16 cellular contexts compared by ENCODE assay signal in genomic region chrX:12789976-12790375, GRCh38. TPM values are rescaled to one million over a fixed set of nuclear protein-coding genes. Genes with fewer than 3 reads are reported as not detected.
DNase-seq lines count a peak whose midpoint lies in the region; ATAC-seq and TF ChIP-seq lines count a peak whose summit lies in the region.
"Had no signal": no experiment of that assay in that cellular context is flagged by ENCODE, and none has a peak within 500 bp of the region (broad histone marks: within the 10 kb centered on the region; RNA-seq: fewer than 3 reads in every experiment).

No MANE protein-coding gene starts in this region.

- no peak overlapping the region for H3K27ac ChIP-seq in CD4-positive, alpha-beta T cell (ENCODE audit: low read depth, low read length)
- H3K27ac ChIP-seq in DND-41 (ENCODE audit: low read length), result no peak overlapping the region
- no peak overlapping the region for H3K27ac ChIP-seq in esophagus muscularis mucosa (replicated peaks in 1 of 4)
- H3K27ac ChIP-seq: ovary had no signal

- no peaks in the 10 kb centered on the region for H3K9me3 ChIP-seq in CD4-positive, alpha-beta T cell (ENCODE audit: control insufficient read depth, low read length)
- no peaks in the 10 kb centered on the region for H3K9me3 ChIP-seq in DND-41 (ENCODE audit: insufficient read depth, low read length, severe bottlenecking)
- H3K9me3 ChIP-seq in esophagus muscularis mucosa, result peaks cover 0 to 11% (median 0%) of the 10 kb centered on the region in 4 donors
- H3K9me3 ChIP-seq: ovary had no signal

- TF ChIP-seq POLR2A in esophagus muscularis mucosa (IDR thresholded peaks at IDR 0.05; ENCODE audit: low read depth), result no peak

- intact Hi-C loops in CD4-positive, alpha-beta T cell (cut with DNase I, micrococcal nuclease), result loop anchor here in 1 of 2 experiments (5.0 kb wide), 2 partner anchors 862 to 902 kb away; partner anchors contain the start of gene TCEANC
- intact Hi-C loops in activated T-helper 2 cell treated with anti-CD3 and anti-CD28 coated beads, Interferon-gamma antibody, Interleukin-2, Interleukin-4, amounts not matched to agents 10 μg/mL and 5 μg/mL and 100 μg/mL, durations not matched to agents 14 hours and 24 hours and 36 hours (cut with micrococcal nuclease), result no loop called here
- intact Hi-C loops in esophagus muscularis mucosa (cut with DNase I), result no loop called here

- peak overlapping the region; percentile 33; the same call in 1 of the 2 replicates for H2AFZ ChIP-seq in DND-41 (ENCODE audit: low read depth, low read length)

- CTCF ChIA-PET in CD4-positive, alpha-beta T cell (lab: Charles Lee), result interaction anchor here (0.7 kb wide), 1 partner anchor 18 kb away, joined by 3 read pairs; no protein-coding TSS in a partner anchor

- peaks cover 38% of the 10 kb centered on the region for H3K79me2 ChIP-seq in DND-41 (ENCODE audit: insufficient read depth, low read length)

- POLR2A ChIA-PET in CD4-positive, alpha-beta T cell (lab: Charles Lee), result interaction anchor here (2.4 kb wide), 1 partner anchor 18 kb away, joined by 16 read pairs; no protein-coding TSS in a partner anchor
- POLR2A ChIA-PET in naive thymus-derived CD8-positive, alpha-beta T cell (lab: Charles Lee), result no interaction called here

- H3K36me3 Mint-ChIP-seq in CD4-positive, alpha-beta T cell (ENCODE audit: low read depth), result peaks cover 7% of the 10 kb centered on the region
- peaks cover 25% of the 10 kb centered on the region for H3K36me3 Mint-ChIP-seq in activated T-helper 2 cell treated with anti-CD3 and anti-CD28 coated beads, Interferon-gamma antibody, Interleukin-2, Interleukin-4, amounts not matched to agents 10 μg/mL and 5 μg/mL and 100 μg/mL, durations not matched to agents 14 hours and 24 hours and 36 hours (ENCODE audit: low read depth)
- H3K36me3 Mint-ChIP-seq in naive thymus-derived CD8-positive, alpha-beta T cell, result peaks cover 0 to under 1% (median 0%) of the 10 kb centered on the region in 3 donors

- peaks cover 34% of the 10 kb centered on the region for H3K4me1 ChIP-seq in DND-41 (ENCODE audit: insufficient read depth, low read length)
- H3K4me1 ChIP-seq in esophagus muscularis mucosa, result peaks cover 0 to 9% (median 6%) of the 10 kb centered on the region in 4 donors

- H3K4me3 ChIP-seq in DND-41 (ENCODE audit: low read depth in 1 of 2, low read length in 2 of 2) (no peak overlapping the region), esophagus muscularis mucosa (no peak overlapping the region)

- ATAC-seq in CD4-positive, alpha-beta T cell (ENCODE audit: poor library complexity), result no peak
- no peak for ATAC-seq in DND-41 (ENCODE audit: insufficient read depth, low read depth)
- ATAC-seq in naive thymus-derived CD8-positive, alpha-beta T cell, result no peak
- ATAC-seq in HG03280 (IDR thresholded peaks at IDR 0.05; ENCODE audit: unreplicated experiment), result no peak
- ATAC-seq: activated CD8-positive, alpha-beta memory T cell treated with anti-CD3 and anti-CD28 coated beads, Interleukin-2, amount 10 ng/mL, durations not matched to agents 7 days and 5 days had no signal

- H3K36me3 ChIP-seq in DND-41 (ENCODE audit: insufficient read depth, low read length) (no peaks in the 10 kb centered on the region; the same call in 1 of the 2 replicates), esophagus muscularis mucosa (no peaks in the 10 kb centered on the region)
- H3K36me3 ChIP-seq: ovary, spleen had no signal

- H3K9me3 Mint-ChIP-seq in CD4-positive, alpha-beta T cell, result no peaks in the 10 kb centered on the region
- H3K9me3 Mint-ChIP-seq in activated T-helper 2 cell treated with anti-CD3 and anti-CD28 coated beads, Interferon-gamma antibody, Interleukin-2, Interleukin-4, amounts not matched to agents 10 μg/mL and 5 μg/mL and 100 μg/mL, durations not matched to agents 14 hours and 24 hours and 36 hours, result peaks cover 3% of the 10 kb centered on the region
- H3K9me3 Mint-ChIP-seq in naive thymus-derived CD8-positive, alpha-beta T cell, result peaks cover 0 to 7% (median 0%) of the 10 kb centered on the region in 9 donors

- 62% methylated on average over 4 of the region's 4 CpGs for WGBS in esophagus muscularis mucosa

- no peak overlapping the region for H3K9ac ChIP-seq in DND-41 (ENCODE audit: low read depth, low read length)

- no peak for TF ChIP-seq EP300 in esophagus muscularis mucosa (IDR thresholded peaks at IDR 0.05)

- peak overlapping the region; percentile 89 for H3K4me3 Mint-ChIP-seq in CD4-positive, alpha-beta T cell
- H3K4me3 Mint-ChIP-seq in activated T-helper 2 cell treated with anti-CD3 and anti-CD28 coated beads, Interferon-gamma antibody, Interleukin-2, Interleukin-4, amounts not matched to agents 10 μg/mL and 5 μg/mL and 100 μg/mL, durations not matched to agents 14 hours and 24 hours and 36 hours (ENCODE audit: low read depth), result peak overlapping the region; percentile 81
- H3K4me3 Mint-ChIP-seq in naive thymus-derived CD8-positive, alpha-beta T cell, result peak overlapping the region; percentile 80 to 92 (median 86)

- H3K27me3 Mint-ChIP-seq in CD4-positive, alpha-beta T cell, result no peaks in the 10 kb centered on the region
- peaks cover 9% of the 10 kb centered on the region for H3K27me3 Mint-ChIP-seq in activated T-helper 2 cell treated with anti-CD3 and anti-CD28 coated beads, Interferon-gamma antibody, Interleukin-2, Interleukin-4, amounts not matched to agents 10 μg/mL and 5 μg/mL and 100 μg/mL, durations not matched to agents 14 hours and 24 hours and 36 hours (ENCODE audit: low read depth)
- H3K27me3 Mint-ChIP-seq in naive thymus-derived CD8-positive, alpha-beta T cell, result no peaks in the 10 kb centered on the region

- TF ChIP-seq CTCF in CD4-positive, alpha-beta T cell (IDR thresholded peaks at IDR 0.05), result no peak
- TF ChIP-seq CTCF in DND-41 (IDR thresholded peaks at IDR 0.05; ENCODE audit: borderline replicate concordance, extremely low read depth, low read length, poor library complexity, severe bottlenecking) (no peak), esophagus muscularis mucosa (IDR thresholded peaks at IDR 0.05) (no peak)

- H3K4me2 ChIP-seq in DND-41 (ENCODE audit: insufficient read depth, low read length), result peak overlapping the region; percentile 91

- no peaks in the 10 kb centered on the region for H3K27me3 ChIP-seq in CD4-positive, alpha-beta T cell (ENCODE audit: control insufficient read depth, insufficient read depth, low read length)
- H3K27me3 ChIP-seq in DND-41 (ENCODE audit: insufficient read depth, low read length, poor library complexity) (peaks cover 6% of the 10 kb centered on the region), esophagus muscularis mucosa (no peaks in the 10 kb centered on the region)
- H3K27me3 ChIP-seq: ovary had no signal

- no peak for DNase-seq in CD4-positive, alpha-beta T cell
- DNase-seq in DND-41 (no peak), esophagus muscularis mucosa (ENCODE audit: extremely low spot score) (no peak)
- no peak for DNase-seq in activated T-helper 2 cell treated with anti-CD3 and anti-CD28 coated beads, Interferon-gamma antibody, Interleukin-2, Interleukin-4, amounts not matched to agents 10 μg/mL and 5 μg/mL and 100 μg/mL, durations not matched to agents 14 hours and 24 hours and 36 hours (ENCODE audit: low spot score)
- no peak for DNase-seq in naive thymus-derived CD8-positive, alpha-beta T cell
- DNase-seq in activated CD8-positive, alpha-beta memory T cell treated with anti-CD3 and anti-CD28 coated beads for 24 hours, result no peak
- DNase-seq: activated CD8-positive, alpha-beta memory T cell treated with anti-CD3 and anti-CD28 coated beads, Interleukin-2, amount 10 ng/mL, durations not matched to agents 7 days and 5 days; amniotic stem cell; C1 segment of cervical spinal cord; KBM-7; mammary epithelial cell; NCI-H1417; NCI-H345; ovary; spleen had no signal

- no peaks in the 10 kb centered on the region; the same call in 1 of the 2 replicates for H4K20me1 ChIP-seq in DND-41 (ENCODE audit: insufficient read depth, low read length)

- H3K4me1 Mint-ChIP-seq in CD4-positive, alpha-beta T cell (ENCODE audit: low read depth), result peaks cover 30% of the 10 kb centered on the region
- peaks cover 25% of the 10 kb centered on the region for H3K4me1 Mint-ChIP-seq in activated T-helper 2 cell treated with anti-CD3 and anti-CD28 coated beads, Interferon-gamma antibody, Interleukin-2, Interleukin-4, amounts not matched to agents 10 μg/mL and 5 μg/mL and 100 μg/mL, durations not matched to agents 14 hours and 24 hours and 36 hours (ENCODE audit: low read depth)
- peaks cover 10 to 28% (median 21%) of the 10 kb centered on the region in 4 donors for H3K4me1 Mint-ChIP-seq in naive thymus-derived CD8-positive, alpha-beta T cell

- H3K27ac Mint-ChIP-seq in CD4-positive, alpha-beta T cell, result no peak overlapping the region
- no peak overlapping the region for H3K27ac Mint-ChIP-seq in activated T-helper 2 cell treated with anti-CD3 and anti-CD28 coated beads, Interferon-gamma antibody, Interleukin-2, Interleukin-4, amounts not matched to agents 10 μg/mL and 5 μg/mL and 100 μg/mL, durations not matched to agents 14 hours and 24 hours and 36 hours
- peak overlapping the region in 5 of 10 donors; percentile 13 to 88 (median 72) for H3K27ac Mint-ChIP-seq in naive thymus-derived CD8-positive, alpha-beta T cell
- H3K27ac Mint-ChIP-seq: activated CD8-positive, alpha-beta memory T cell treated with anti-CD3 and anti-CD28 coated beads, Interleukin-2, amount 10 ng/mL, durations not matched to agents 7 days and 5 days had no signal

RNA-seq across cellular contexts. Expression of gene PRPS2, which starts 1.2 kb away (rescaled TPM):
- total RNA-seq in CD4-positive, alpha-beta T cell, result 10 to 100 TPM; 13.2 to 17.7 TPM
- total RNA-seq in activated T-helper 2 cell treated with anti-CD3 and anti-CD28 coated beads, Interferon-gamma antibody, Interleukin-2, Interleukin-4, amounts not matched to agents 10 μg/mL and 5 μg/mL and 100 μg/mL, durations not matched to agents 14 hours and 24 hours and 36 hours, result 91.8 and 96.5 TPM in 2 replicates
- 10 to 100 TPM; 23.3 to 26.3 TPM for total RNA-seq in naive thymus-derived CD8-positive, alpha-beta T cell
- 10 to 100 TPM; 26.4 to 32.3 (median 32.2) TPM for polyA plus RNA-seq in naive thymus-derived CD8-positive, alpha-beta T cell
- 10 to 100 TPM; 12.5 to 25.7 (median 21.7) TPM for total RNA-seq in esophagus muscularis mucosa
